Comparison of ENCODE assay signal across 8 cellular contexts in genomic region chr5:154850255-154851062, GRCh38. TPM values are rescaled to one million over a fixed set of nuclear protein-coding genes. Genes with fewer than 3 reads are reported as not detected.
DNase-seq lines count a peak whose midpoint lies in the region; ATAC-seq and TF ChIP-seq lines count a peak whose summit lies in the region.

FAXDC2 (minus strand) TSS chr5:154850603; CDS start chr5:154838178, 12,425 bp downstream.

- no peak for TF ChIP-seq CTCF in WTC11 (IDR thresholded peaks at IDR 0.05)

- H3K27ac Mint-ChIP-seq in WTC11, result peak within 1 kb of the TSS; percentile 97

- peak within 1 kb of the TSS; percentile 81 for H3K4me2 ChIP-seq in neuronal stem cell (ENCODE audit: insufficient read depth, low read length, poor library complexity, severe bottlenecking)

- no peak within 1 kb of the TSS for H4K91ac ChIP-seq in neuronal stem cell (ENCODE audit: low read depth, low read length, poor library complexity)

- no peak within 1 kb of the TSS for H4K8ac ChIP-seq in neuronal stem cell (ENCODE audit: low read depth, low read length)

- no peak within 1 kb of the TSS for H2BK12ac ChIP-seq in neuronal stem cell (ENCODE audit: low read length)

- no peak within 1 kb of the TSS for H3K23ac ChIP-seq in neuronal stem cell (ENCODE audit: low read depth, low read length, poor library complexity)

- DNase-seq in GM04503 (ENCODE audit: low read depth), result peak; percentile 44
- peak; percentile 50 for DNase-seq in WTC11 (ENCODE audit: low spot score)
- DNase-seq in glomerular visceral epithelial cell (ENCODE audit: extremely low spot score), result peak; percentile 49
- DNase-seq in neuronal stem cell (ENCODE audit: low spot score), result peak; percentile 49
- no peak for DNase-seq in activated CD8-positive, alpha-beta memory T cell treated with anti-CD3 and anti-CD28 coated beads for 24 hours
- DNase-seq in cerebellar nuclear complex (lab: John Stamatoyannopoulos, UW), result no peak

- H3K9ac ChIP-seq in neuronal stem cell (ENCODE audit: low read depth, low read length, poor library complexity), result peak within 1 kb of the TSS; percentile 78

- no peaks in the 10 kb centered on the region for H3K79me1 ChIP-seq in neuronal stem cell (ENCODE audit: low read depth, low read length)

- H2BK15ac ChIP-seq in neuronal stem cell (ENCODE audit: low read length), result no peak within 1 kb of the TSS

- H3K14ac ChIP-seq in neuronal stem cell (ENCODE audit: low read length), result no peak within 1 kb of the TSS

- no peaks in the 10 kb centered on the region for H3K36me3 Mint-ChIP-seq in WTC11

- ATAC-seq in WTC11 (peak; percentile 98), HG02623 (IDR thresholded peaks at IDR 0.05; ENCODE audit: unreplicated experiment) (no peak), HG03108 (IDR thresholded peaks at IDR 0.05; ENCODE audit: unreplicated experiment) (no peak)

- peak within 1 kb of the TSS; percentile 83 for H3K4me3 Mint-ChIP-seq in WTC11

- WGBS in neuronal stem cell (ENCODE audit: extremely low coverage in 2 of 2, insufficient read length in 2 of 2, insufficient replicate concordance in 1 of 2), 2 donors, result no CpG with 5 or more reads among the region's 11 CpGs

- no peaks in the 10 kb centered on the region for H3K9me3 ChIP-seq in neuronal stem cell (replicated peaks in 1 of 2; ENCODE audit: control insufficient read depth in 2 of 2, insufficient read depth in 1 of 2, low read depth in 1 of 2, low read length in 2 of 2)

- H3K27ac ChIP-seq in neuronal stem cell (replicated peaks; ENCODE audit: low read length), result peak within 1 kb of the TSS; percentile 43

- POLR2A ChIA-PET in WTC11 (lab: Charles Lee), result interaction anchor here (1.4 kb wide), 1 partner anchor 10 kb away, joined by 4 read pairs; no protein-coding TSS in a partner anchor

- no peaks in the 10 kb centered on the region for H3K36me3 ChIP-seq in neuronal stem cell (replicated peaks in 1 of 2; ENCODE audit: control insufficient read depth in 2 of 2, insufficient read depth in 2 of 2, low read length in 2 of 2)

- peaks cover 23% of the 10 kb centered on the region for H3K4me1 Mint-ChIP-seq in WTC11

- peak within 1 kb of the TSS; percentile 86 for H3K18ac ChIP-seq in neuronal stem cell (ENCODE audit: low read length)

- H2BK5ac ChIP-seq in neuronal stem cell (ENCODE audit: low read length), result no peak within 1 kb of the TSS

- H3K27me3 Mint-ChIP-seq in WTC11 (ENCODE audit: low read depth), result no peaks in the 10 kb centered on the region

- peaks cover 2 to 10% of the 10 kb centered on the region in 2 donors for H3K4me1 ChIP-seq in neuronal stem cell (ENCODE audit: control insufficient read depth in 2 of 2, insufficient read depth in 1 of 2, low read depth in 1 of 2, low read length in 2 of 2)

- peak within 1 kb of the TSS; percentile 54 to 72 for H3K4me3 ChIP-seq in neuronal stem cell (ENCODE audit: low read length in 2 of 2)

- CTCF ChIA-PET in WTC11 (lab: Charles Lee), result interaction anchor here (0.5 to 1.2 kb wide), 4 partner anchors 18 to 329 kb away, joined by 3 to 7 read pairs (median 4); no protein-coding TSS in a partner anchor

- H3K27me3 ChIP-seq in neuronal stem cell (ENCODE audit: control insufficient read depth in 3 of 3, insufficient read depth in 3 of 3, low read depth in 1 of 3, low read length in 3 of 3), result no peaks in the 10 kb centered on the region

- peak within 1 kb of the TSS; percentile 66 for H2AK5ac ChIP-seq in neuronal stem cell (ENCODE audit: low read depth, low read length)

- peak within 1 kb of the TSS; percentile 44 for H3K4ac ChIP-seq in neuronal stem cell (ENCODE audit: low read length)

- H2BK120ac ChIP-seq in neuronal stem cell (ENCODE audit: low read depth, low read length), result no peak within 1 kb of the TSS

- H2AFZ ChIP-seq in neuronal stem cell (ENCODE audit: low read length), result peak within 1 kb of the TSS; percentile 84

- no peaks in the 10 kb centered on the region for H3K9me3 Mint-ChIP-seq in WTC11

TF ChIP-seq in WTC11, 78 proteins besides CTCF, POLR2A, EP300 and RAD21:
- TF ChIP-seq RELA (CRISPR knock-in tag; IDR thresholded peaks at IDR 0.05; ENCODE audit: borderline replicate concordance) (no peak), TEAD4 (CRISPR knock-in tag; IDR thresholded peaks at IDR 0.05) (no peak), ZNF232 (CRISPR knock-in tag; IDR thresholded peaks at IDR 0.05) (0 out of 2 replicates have a peak, but pooled peaks have one; percentile 29), FOXK1 (CRISPR knock-in tag; IDR thresholded peaks at IDR 0.05) (peak; percentile 63; the same call in 1 of the 2 replicates), MAX (CRISPR knock-in tag; IDR thresholded peaks at IDR 0.05) (0 out of 2 replicates have a peak, but pooled peaks have one; percentile 50), ETV6 (CRISPR knock-in tag; IDR thresholded peaks at IDR 0.05) (peak; percentile 72; the same call in 1 of the 2 replicates), USF2 (CRISPR knock-in tag; IDR thresholded peaks at IDR 0.05) (peak; percentile 93), USF1 (CRISPR knock-in tag; IDR thresholded peaks at IDR 0.05) (peak; percentile 92)

RNA-seq across cellular contexts. Expression of gene FAXDC2, which starts in this region (rescaled TPM):
- total RNA-seq in WTC11 (2021), result 3.9 to 6.0 TPM (median 5.5 TPM) in 3 replicates
- polyA plus RNA-seq in neuronal stem cell (2013, experiment 1 of 2), result 10.6 TPM
- polyA plus RNA-seq in neuronal stem cell (2013, experiment 2 of 2), result 10.0 TPM

Comparison
In these comparisons a context has a peak if more than half of its experiments do, and no peak if none do; other contexts are left out.
1. DNase-seq: peak in GM04503 (single experiment), WTC11 (single experiment), glomerular visceral epithelial cell (single experiment) and neuronal stem cell (single experiment); none in activated CD8-positive, alpha-beta memory T cell treated with anti-CD3 and anti-CD28 coated beads for 24 hours (single experiment) and cerebellar nuclear complex (0 of 2).